Comparison of ENCODE assay signal across 8 cellular contexts in genomic region chr10:67386841-67387533, GRCh38.
DNase-seq lines count a peak whose midpoint lies in the region; ATAC-seq and TF ChIP-seq lines count a peak whose summit lies in the region.
"Not testable (repeated sequence)": the region's sequence is repeated elsewhere in the genome, so short reads cannot be mapped to it uniquely, and the experiment has no call there.

No MANE protein-coding gene starts in this region.

- H3K27ac ChIP-seq in CD4-positive, alpha-beta memory T cell (ENCODE audit: low read depth, low read length); brain microvascular endothelial cell; neural cell (ENCODE audit: low read length); smooth muscle cell (ENCODE audit: low read depth): not testable (repeated sequence)

- not testable (repeated sequence) for ATAC-seq in activated CD8-positive, alpha-beta memory T cell treated with anti-CD3 and anti-CD28 coated beads, Interleukin-2, amount 10 ng/mL, durations not matched to agents 7 days and 5 days

- H3K27me3 Mint-ChIP-seq in CD4-positive, alpha-beta memory T cell: not testable (repeated sequence)
- H3K27me3 Mint-ChIP-seq in activated CD8-positive, alpha-beta memory T cell treated with anti-CD3 and anti-CD28 coated beads, Interleukin-2, amount 10 ng/mL, durations not matched to agents 7 days and 5 days: peaks cover 10% of the 10 kb centered on the region

- H3K4me1 ChIP-seq in CD4-positive, alpha-beta memory T cell (ENCODE audit: insufficient read depth, low read length): not testable (repeated sequence)
- peaks cover 12% of the 10 kb centered on the region for H3K4me1 ChIP-seq in smooth muscle cell (ENCODE audit: low read depth)

- in situ Hi-C loops in brain microvascular endothelial cell (cut with HindIII; ENCODE audit: low pct_ligation_motif_present, low sequenced_read_pairs): not testable (repeated sequence)

- not testable (repeated sequence) for H3K79me2 ChIP-seq in neural cell (replicated peaks; ENCODE audit: insufficient read depth, low read length); smooth muscle cell (ENCODE audit: low read depth)

- H3K9me3 Mint-ChIP-seq in CD4-positive, alpha-beta memory T cell; activated CD8-positive, alpha-beta memory T cell treated with anti-CD3 and anti-CD28 coated beads, Interleukin-2, amount 10 ng/mL, durations not matched to agents 7 days and 5 days (ENCODE audit: low read depth): not testable (repeated sequence)

- not testable (repeated sequence) for H3K36me3 ChIP-seq in CD4-positive, alpha-beta memory T cell (ENCODE audit: insufficient read depth, low read length); MG63; brain microvascular endothelial cell (replicated peaks); neural cell (ENCODE audit: insufficient read depth, low read length); smooth muscle cell (ENCODE audit: low read depth)

- POLR2A ChIA-PET in CD4-positive, alpha-beta memory T cell (lab: Charles Lee; ENCODE audit: partially characterized antibody): not testable (repeated sequence)

- WGBS in smooth muscle cell (ENCODE audit: low lambda C conversion rate): 8% methylated on average over 33 of the region's 33 CpGs

- not testable (repeated sequence) for H3K4me1 Mint-ChIP-seq in CD4-positive, alpha-beta memory T cell; activated CD8-positive, alpha-beta memory T cell treated with anti-CD3 and anti-CD28 coated beads, Interleukin-2, amount 10 ng/mL, durations not matched to agents 7 days and 5 days

- TF ChIP-seq RAD21 in neural cell (conservative IDR thresholded peaks at IDR 0.05): not testable (repeated sequence)

- intact Hi-C loops in CD4-positive, alpha-beta memory T cell (cut with micrococcal nuclease): not testable (repeated sequence)

- CTCF ChIA-PET in CD4-positive, alpha-beta memory T cell (lab: Charles Lee; ENCODE audit: partially characterized antibody); activated CD8-positive, alpha-beta memory T cell treated with anti-CD3 and anti-CD28 coated beads, Interleukin-2, amount 10 ng/mL, durations not matched to agents 7 days and 5 days (lab: Charles Lee): not testable (repeated sequence)

- H3K4me3 ChIP-seq in CD4-positive, alpha-beta memory T cell (ENCODE audit: low read length in 2 of 2): not testable (repeated sequence)
- H3K4me3 ChIP-seq in MG63: peak overlapping the region; percentile 28
- peak overlapping the region; percentile 39 for H3K4me3 ChIP-seq in brain microvascular endothelial cell (ENCODE audit: low read depth, low read length)
- peak overlapping the region; percentile 18 for H3K4me3 ChIP-seq in neural cell (ENCODE audit: low read length)
- peak overlapping the region; percentile 67 for H3K4me3 ChIP-seq in smooth muscle cell

- H3F3A ChIP-seq in neural cell (ENCODE audit: insufficient read depth, low read length, poor library complexity, severe bottlenecking); smooth muscle cell (ENCODE audit: low read depth): not testable (repeated sequence)

- not testable (repeated sequence) for H4K20me1 ChIP-seq in neural cell (ENCODE audit: insufficient read depth); smooth muscle cell (ENCODE audit: low read depth)

- H3K4me3 Mint-ChIP-seq in CD4-positive, alpha-beta memory T cell: peak overlapping the region; percentile 43 to 88 (median 72)
- H3K4me3 Mint-ChIP-seq in activated CD8-positive, alpha-beta memory T cell treated with anti-CD3 and anti-CD28 coated beads, Interleukin-2, amount 10 ng/mL, durations not matched to agents 7 days and 5 days: peak overlapping the region; percentile 36

- H2AFZ ChIP-seq in neural cell (ENCODE audit: low read depth, low read length): not testable (repeated sequence)
- H2AFZ ChIP-seq in smooth muscle cell (ENCODE audit: low read depth): peak overlapping the region; percentile 87

- H3K4me2 ChIP-seq in neural cell (ENCODE audit: low read length): not testable (repeated sequence)
- peak overlapping the region; percentile 93 for H3K4me2 ChIP-seq in smooth muscle cell

- not testable (repeated sequence) for H3K9ac ChIP-seq in neural cell (ENCODE audit: low read length); smooth muscle cell (ENCODE audit: low read depth)

- DNase-seq in CD4-positive, alpha-beta memory T cell; MG63; activated CD8-positive, alpha-beta memory T cell treated with anti-CD3 and anti-CD28 coated beads, Interleukin-2, amount 10 ng/mL, durations not matched to agents 7 days and 5 days; smooth muscle cell (lab: John Stamatoyannopoulos, UW; ENCODE audit: unreplicated experiment): not testable (repeated sequence)
- DNase-seq in brain microvascular endothelial cell: peak; percentile 2
- DNase-seq in glomerular visceral epithelial cell (ENCODE audit: extremely low spot score): peak; percentile 3
- peak; percentile 2 for DNase-seq in iris pigment epithelial cell (ENCODE audit: low read depth)

- H3K9me3 ChIP-seq in CD4-positive, alpha-beta memory T cell (ENCODE audit: control insufficient read depth in 1 of 2, low read length in 2 of 2); MG63; neural cell (ENCODE audit: low read length); smooth muscle cell (replicated peaks; ENCODE audit: low read depth): not testable (repeated sequence)

- TF ChIP-seq EP300 in neural cell (conservative IDR thresholded peaks at IDR 0.05; ENCODE audit: poor library complexity, severe bottlenecking): not testable (repeated sequence)

- H3K36me3 Mint-ChIP-seq in CD4-positive, alpha-beta memory T cell; activated CD8-positive, alpha-beta memory T cell treated with anti-CD3 and anti-CD28 coated beads, Interleukin-2, amount 10 ng/mL, durations not matched to agents 7 days and 5 days: not testable (repeated sequence)

- H3K27ac Mint-ChIP-seq in CD4-positive, alpha-beta memory T cell: peak overlapping the region in 2 of 7 donors; percentile 27 to 68
- H3K27ac Mint-ChIP-seq in activated CD8-positive, alpha-beta memory T cell treated with anti-CD3 and anti-CD28 coated beads, Interleukin-2, amount 10 ng/mL, durations not matched to agents 7 days and 5 days: not testable (repeated sequence)

- TF ChIP-seq CTCF in brain microvascular endothelial cell (IDR thresholded peaks at IDR 0.05; ENCODE audit: low read depth, low read length, missing control alignments); neural cell (IDR thresholded peaks at IDR 0.05; ENCODE audit: poor library complexity, severe bottlenecking); smooth muscle cell (IDR thresholded peaks at IDR 0.05; ENCODE audit: borderline replicate concordance, insufficient read depth, poor library complexity, severe bottlenecking): not testable (repeated sequence)

- not testable (repeated sequence) for H3K9me2 ChIP-seq in neural cell (ENCODE audit: insufficient read depth, low read length)

- H3K27me3 ChIP-seq in CD4-positive, alpha-beta memory T cell (ENCODE audit: insufficient read depth, low read length); MG63; brain microvascular endothelial cell (replicated peaks); neural cell (ENCODE audit: insufficient read depth, low read depth, low read length); smooth muscle cell (ENCODE audit: low read depth): not testable (repeated sequence)
